ENCODE assay signal across 8 cellular contexts in the genomic region with DNA sequence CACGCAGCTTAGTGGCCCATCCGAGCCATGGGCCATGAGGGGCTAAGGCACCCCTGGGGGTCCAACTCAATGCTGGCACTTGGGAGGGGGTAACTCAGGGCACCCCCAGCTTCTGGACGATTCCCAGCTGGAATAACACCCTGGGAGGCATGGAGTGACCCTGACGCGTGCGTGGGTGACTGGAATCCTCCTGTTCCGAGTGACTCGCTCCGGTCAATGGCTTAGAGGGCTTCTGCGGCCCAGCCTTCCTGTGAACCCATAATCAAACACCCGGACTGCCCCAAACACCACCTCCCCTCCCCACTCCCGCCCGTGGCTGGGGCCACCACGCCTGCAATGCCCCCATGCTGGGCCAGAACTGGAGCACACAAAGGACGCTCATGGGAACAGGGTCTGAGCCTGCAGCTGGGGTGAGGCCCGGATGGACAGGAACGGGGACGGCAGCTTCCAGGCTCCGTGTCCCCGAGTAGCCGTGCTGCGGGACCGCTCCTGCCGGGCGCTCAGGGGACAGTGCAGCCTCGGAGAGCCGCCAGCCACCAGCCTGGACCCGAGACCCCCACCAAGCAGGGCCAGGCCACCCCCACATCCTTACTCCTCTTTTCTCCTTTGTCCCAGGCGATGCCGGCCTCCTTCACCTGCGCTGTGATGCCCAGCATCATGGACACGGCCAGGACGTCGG.
"Had no signal": no experiment of that assay in that cellular context is flagged by ENCODE, and none has a peak within 500 bp of the region (broad histone marks: within the 10 kb centered on the region; RNA-seq: fewer than 3 reads in every experiment).

No MANE protein-coding gene starts in this region.

- H3K4me3 ChIP-seq: GM12878 had no signal

- FAIRE-seq: G401.6, GM12878, GM12891, GM12892, GM18507, GM19239 had no signal

- DNase-seq: GDM1, GF-D8 had no signal
